In genomic region chr1:30658014-30658336, GRCh38 we compare ENCODE assay signal across 21 cellular contexts.
"Had no signal": no experiment of that assay in that cellular context is flagged by ENCODE, and none has a peak within 500 bp of the region (broad histone marks: within the 10 kb centered on the region; RNA-seq: fewer than 3 reads in every experiment).

No MANE protein-coding gene starts in this region.

- H3K9me3 Mint-ChIP-seq: central memory CD8-positive, alpha-beta T cell; T-cell had no signal

- H3K36me3 Mint-ChIP-seq: T-cell had no signal

- H3K27ac Mint-ChIP-seq: activated CD8-positive, alpha-beta T cell treated with anti-CD3 and anti-CD28 coated beads for 36 hours; T-cell had no signal

- ATAC-seq: activated CD8-positive, alpha-beta T cell treated with anti-CD3 and anti-CD28 coated beads for 36 hours; Right ventricle myocardium inferior; T-cell had no signal

- FAIRE-seq: bronchial epithelial cell, K562 had no signal

- H3K4me3 ChIP-seq: K562, SK-N-MC had no signal

- H3K4me3 Mint-ChIP-seq: activated CD8-positive, alpha-beta T cell treated with anti-CD3 and anti-CD28 coated beads for 36 hours; central memory CD8-positive, alpha-beta T cell; T-cell had no signal

- DNase-seq: activated CD4-positive, alpha-beta T cell treated with anti-CD3 and anti-CD28 coated beads for 4 hours; activated CD8-positive, alpha-beta memory T cell treated with anti-CD3 and anti-CD28 coated beads, Interleukin-2, amount 50 U/mL, for 4 hours; activated CD8-positive, alpha-beta T cell treated with anti-CD3 and anti-CD28 coated beads for 36 hours; activated naive CD4-positive, alpha-beta T cell treated with anti-CD3 and anti-CD28 coated beads, Interleukin-2, amount 50 U/mL, for 16 hours; Karpas-422; MM.1S; NCI-H1105; NCI-H1436; NCI-H1694 treated with DMSO at 0.1 percent for 48 hours; NCI-H2081; NCI-H510A treated with DMSO at 0.1 percent for 48 hours; RPMI8226; T-helper 2 cell; T1000 had no signal

- H3K4me1 Mint-ChIP-seq: central memory CD8-positive, alpha-beta T cell; T-cell had no signal

- H3K27ac ChIP-seq: SK-N-MC, VCaP had no signal
